8 cellular contexts compared by ENCODE assay signal in the genomic region with DNA sequence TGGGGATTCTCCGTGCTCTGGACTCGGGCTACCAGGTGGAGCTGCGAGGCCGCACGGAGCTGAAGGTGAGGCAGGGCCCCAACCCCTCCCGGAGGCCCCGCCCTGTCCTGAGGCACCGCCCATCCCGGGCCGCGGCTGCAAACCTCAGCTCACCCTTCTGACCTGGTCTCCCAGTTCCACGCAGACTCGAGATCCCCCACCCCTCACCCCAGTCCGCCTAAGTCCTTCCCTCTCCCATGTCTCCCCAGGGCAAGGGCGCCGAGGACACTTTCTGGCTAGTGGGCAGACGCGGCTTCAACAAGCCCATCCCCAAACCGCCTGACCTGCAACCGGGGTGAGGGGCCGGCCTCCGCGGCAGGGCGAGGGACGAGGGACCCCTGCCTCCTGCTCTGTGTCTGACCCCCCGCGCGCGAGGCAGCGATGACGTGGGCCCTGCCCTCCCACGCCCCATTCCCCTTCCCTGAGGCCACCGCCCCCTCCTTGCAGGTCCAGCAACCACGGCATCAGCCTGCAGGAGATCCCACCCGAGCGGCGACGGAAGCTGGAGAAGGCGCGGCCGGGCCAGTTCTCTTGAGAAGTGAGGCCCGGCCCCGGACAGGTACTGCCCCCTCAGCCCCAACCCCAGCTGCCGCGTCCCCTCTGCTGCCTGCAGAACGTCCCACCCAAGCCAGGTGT. TPM values are rescaled to one million over a fixed set of nuclear protein-coding genes. Genes with fewer than 3 reads are reported as not detected.
DNase-seq lines count a peak whose midpoint lies in the region; ATAC-seq and TF ChIP-seq lines count a peak whose summit lies in the region.

No MANE protein-coding gene starts in this region.

- no peaks in the 10 kb centered on the region for H3K9me3 Mint-ChIP-seq in stimulated activated naive CD8-positive, alpha-beta T cell treated with anti-CD3 and anti-CD28 coated beads, Interleukin-15, Interleukin-2, amounts not matched to agents 100 ng/mL and 50 ng/mL, for 24 hours

- DNase-seq in NCI-H1105 treated with DMSO at 0.1 percent for 48 hours (lab: John Stamatoyannopoulos, UW) (peak; percentile 10), NCI-H1105 (lab: John Stamatoyannopoulos, UW) (no peak), body of pancreas (peak in 3 of 4 donors; percentile 36 to 62 (median 53)), left lung (peak; percentile 73 to 89), NCI-H69 (lab: John Stamatoyannopoulos, UW) (no peak), adrenal gland (no peak)

- H3K4me3 ChIP-seq in body of pancreas: peak overlapping the region; percentile 12 to 28
- H3K4me3 ChIP-seq in left lung: peak overlapping the region; percentile 45 to 47
- H3K4me3 ChIP-seq in adrenal gland: peak overlapping the region in 2 of 4 donors; percentile 1 to 27

- no peak overlapping the region for H3K27ac Mint-ChIP-seq in stimulated activated naive CD8-positive, alpha-beta T cell treated with anti-CD3 and anti-CD28 coated beads, Interleukin-15, Interleukin-2, amounts not matched to agents 100 ng/mL and 50 ng/mL, for 24 hours

- no peaks in the 10 kb centered on the region for H3K27me3 ChIP-seq in body of pancreas
- peaks cover 0 to 47% of the 10 kb centered on the region in 2 donors for H3K27me3 ChIP-seq in left lung
- H3K27me3 ChIP-seq in adrenal gland: peaks cover 26% of the 10 kb centered on the region

- TF ChIP-seq POLR2A in body of pancreas (IDR thresholded peaks at IDR 0.05) (no peak), adrenal gland (IDR thresholded peaks at IDR 0.05) (no peak)

- 0 to 2% methylated on average over 13 to 45 of the region's 46 CpGs for WGBS in body of pancreas, 2 donors
- 2 to 3% (median 3%) methylated on average over 8 to 46 of the region's 46 CpGs; no CpG with 5 or more reads in 1 of the 4 donors for WGBS in adrenal gland, 4 donors

- H3K27ac ChIP-seq in body of pancreas: peak overlapping the region in 2 of 4 donors; percentile 28 to 40
- peak overlapping the region; percentile 73 to 75 for H3K27ac ChIP-seq in left lung
- H3K27ac ChIP-seq in adrenal gland: no peak overlapping the region

- H3K36me3 Mint-ChIP-seq in stimulated activated naive CD8-positive, alpha-beta T cell treated with anti-CD3 and anti-CD28 coated beads, Interleukin-15, Interleukin-2, amounts not matched to agents 100 ng/mL and 50 ng/mL, for 24 hours (ENCODE audit: low read depth): no peaks in the 10 kb centered on the region

- intact Hi-C loops in body of pancreas (cut with DNase I) (no loop called here), left lung (cut with DNase I) (no loop called here), adrenal gland (cut with DNase I) (no loop called here)

- H3K4me1 ChIP-seq in body of pancreas (peaks cover 18% of the 10 kb centered on the region), left lung (peaks cover 29 to 54% of the 10 kb centered on the region in 2 donors), adrenal gland (replicated peaks in 1 of 2) (peaks cover 12 to 16% of the 10 kb centered on the region in 2 donors)

- peak overlapping the region; percentile 52 for H3K4me3 Mint-ChIP-seq in stimulated activated naive CD8-positive, alpha-beta T cell treated with anti-CD3 and anti-CD28 coated beads, Interleukin-15, Interleukin-2, amounts not matched to agents 100 ng/mL and 50 ng/mL, for 24 hours

- no peaks in the 10 kb centered on the region for H3K36me3 ChIP-seq in body of pancreas (replicated peaks in 1 of 2; ENCODE audit: insufficient read depth in 1 of 2, low read depth in 2 of 2)
- H3K36me3 ChIP-seq in left lung: no peaks in the 10 kb centered on the region
- no peaks in the 10 kb centered on the region for H3K36me3 ChIP-seq in adrenal gland (replicated peaks in 1 of 2)

- H3K4me1 Mint-ChIP-seq in stimulated activated naive CD8-positive, alpha-beta T cell treated with anti-CD3 and anti-CD28 coated beads, Interleukin-15, Interleukin-2, amounts not matched to agents 100 ng/mL and 50 ng/mL, for 24 hours (ENCODE audit: low read depth): peaks cover 29% of the 10 kb centered on the region

- H3K27me3 Mint-ChIP-seq in stimulated activated naive CD8-positive, alpha-beta T cell treated with anti-CD3 and anti-CD28 coated beads, Interleukin-15, Interleukin-2, amounts not matched to agents 100 ng/mL and 50 ng/mL, for 24 hours: peaks cover 31% of the 10 kb centered on the region

- ATAC-seq in body of pancreas (peak; percentile 49), left lung (peak; percentile 75), HG03354 (IDR thresholded peaks at IDR 0.05; ENCODE audit: poor library complexity, severe bottlenecking, unreplicated experiment) (no peak)

- TF ChIP-seq CTCF in body of pancreas (IDR thresholded peaks at IDR 0.05) (no peak), left lung (IDR thresholded peaks at IDR 0.05) (no peak), adrenal gland (IDR thresholded peaks at IDR 0.05) (no peak)

- H3K9me3 ChIP-seq in body of pancreas: no peaks in the 10 kb centered on the region
- no peaks in the 10 kb centered on the region for H3K9me3 ChIP-seq in left lung
- no peaks in the 10 kb centered on the region for H3K9me3 ChIP-seq in adrenal gland (replicated peaks in 1 of 3)

RNA-seq across cellular contexts. Expression of a gene that starts 13.7 kb away (rescaled TPM):
- total RNA-seq in body of pancreas (not detected), left lung (1 to 10 TPM; 1.1 to 3.4 TPM), adrenal gland (not detected)
- polyA plus RNA-seq in adrenal gland: not detected

RNA-seq across cellular contexts. Expression of a gene that starts 22.8 kb away (rescaled TPM):
- total RNA-seq in body of pancreas (1 to 10 TPM in 1 of 2 donors, not detected in 1; 1.3 TPM), left lung (100 to 1,000 TPM in 1 of 2 donors, 10 to 100 TPM in 1; 52.5 to 112 TPM), adrenal gland (1 to 10 TPM; 2.0 to 9.8 (median 4.6) TPM)
- polyA plus RNA-seq in adrenal gland: 1 to 10 TPM; 1.1 to 5.8 (median 2.0) TPM

Comparison
In these comparisons a context has a peak if more than half of its experiments do, and no peak if none do; other contexts are left out.
1. DNase-seq: peak in NCI-H1105 treated with DMSO at 0.1 percent for 48 hours (single experiment), body of pancreas (3 of 4) and left lung (2 of 2); none in NCI-H1105 (single experiment), NCI-H69 (single experiment) and adrenal gland (0 of 7).
2. H3K27ac ChIP-seq: peak in left lung (2 of 2); none in adrenal gland (0 of 5).
3. RNA of a gene that starts 22.8 kb away (total RNA-seq): 52.5 to 112 TPM in left lung; 2.0 to 9.8 TPM in adrenal gland and 1.3 TPM in body of pancreas; every median in the first group is over 4 times any median in the second.